ENCODE assay signal across 1 cellular context in genomic region chr13:97401421-97401820, GRCh38.
TF ChIP-seq lines count a peak whose summit lies in the region.

No MANE protein-coding gene starts in this region.

TF ChIP-seq in IMR-90, 13 proteins besides CTCF, POLR2A, EP300 and RAD21 (continued from another document):
- TF ChIP-seq MAFK (IDR thresholded peaks at IDR 0.05; ENCODE audit: low read depth, low read length) (no peak), ELK1 (IDR thresholded peaks at IDR 0.05; ENCODE audit: borderline replicate concordance, low read depth, low read length) (no peak), MXI1 (IDR thresholded peaks at IDR 0.05; ENCODE audit: borderline replicate concordance, low read depth, low read length) (no peak)
TF ChIP-seq in IMR-90: peak in this region for 1.
